In genomic region chr9:35945341-35946018, GRCh38 we compare ENCODE assay signal across 8 cellular contexts. TPM values are rescaled to one million over a fixed set of nuclear protein-coding genes. Genes with fewer than 3 reads are reported as not detected.
A peak's percentile ranks its signal among the peaks of the same experiment; 100 is the strongest.
DNase-seq lines count a peak whose midpoint lies in the region; ATAC-seq and TF ChIP-seq lines count a peak whose summit lies in the region.

No MANE protein-coding gene starts in this region.

- H3K36me3 Mint-ChIP-seq in type B pancreatic cell, result no peaks in the 10 kb centered on the region

- peak overlapping the region; percentile 70 for H2AFZ ChIP-seq in parathyroid adenoma

- H3K4me3 ChIP-seq in gastroesophageal sphincter (peak overlapping the region in 1 of 2 donors; percentile 24), parathyroid adenoma (ENCODE audit: low read depth, low read length) (no peak overlapping the region)

- CTCF ChIA-PET in RWPE1 (lab: Yijun Ruan, JAX), result interaction anchor here (0.6 to 1.4 kb wide), 19 partner anchors 10 to 388 kb away, joined by 3 to 7 read pairs (median 3); partner anchors contain the start of genes GLIPR2 and HRCT1

- peaks cover 6% of the 10 kb centered on the region for H3K4me1 Mint-ChIP-seq in type B pancreatic cell (ENCODE audit: unreplicated experiment)

- no peak overlapping the region for H3K9ac ChIP-seq in parathyroid adenoma

- H3K4me2 ChIP-seq in parathyroid adenoma (ENCODE audit: low read length), result peak overlapping the region; percentile 65

- 26% methylated on average over 10 of the region's 10 CpGs; no CpG with 5 or more reads in 1 of the 2 donors for WGBS in gastroesophageal sphincter (ENCODE audit: low coverage in 1 of 2), 2 donors

- TF ChIP-seq CTCF in RWPE1 (conservative IDR thresholded peaks at IDR 0.05; ENCODE audit: low read depth), result peak; percentile 90
- TF ChIP-seq CTCF in gastroesophageal sphincter (IDR thresholded peaks at IDR 0.05), result peak; percentile 77 to 87 (median 83)
- peak; percentile 67 for TF ChIP-seq CTCF in parathyroid adenoma (IDR thresholded peaks at IDR 0.05)
- peak; percentile 89 for TF ChIP-seq CTCF in type B pancreatic cell (conservative IDR thresholded peaks at IDR 0.05)

- H3K27me3 Mint-ChIP-seq in type B pancreatic cell, result peaks cover 40% of the 10 kb centered on the region

- no peak overlapping the region for H3K27ac Mint-ChIP-seq in type B pancreatic cell

- H3K36me3 ChIP-seq in gastroesophageal sphincter (no peaks in the 10 kb centered on the region), parathyroid adenoma (ENCODE audit: control insufficient read depth, insufficient read depth, low read length) (no peaks in the 10 kb centered on the region)

- no peak for TF ChIP-seq POLR2A in gastroesophageal sphincter (IDR thresholded peaks at IDR 0.05)

- H3K27ac ChIP-seq in RWPE1 (peak overlapping the region; percentile 20; the same call in 1 of the 2 replicates), gastroesophageal sphincter (peak overlapping the region in 2 of 4 donors; percentile 14 to 22), parathyroid adenoma (peak overlapping the region; percentile 44)

- TF ChIP-seq EP300 in gastroesophageal sphincter (IDR thresholded peaks at IDR 0.05), result no peak

- DNase-seq in DMS153 treated with DMSO at 0.1 percent for 48 hours (lab: John Stamatoyannopoulos, UW; ENCODE audit: unreplicated experiment) (peak; percentile 22), KG1 (lab: John Stamatoyannopoulos, UW) (peak; percentile 10), RWPE1 (ENCODE audit: low spot score) (peak; percentile 73), type B pancreatic cell (ENCODE audit: extremely low spot score, unreplicated experiment) (peak; percentile 80)
- peak; percentile 87 for DNase-seq in activated effector memory CD4-positive, alpha-beta T cell treated with anti-CD3 and anti-CD28 coated beads, Interleukin-2, amount 50 U/mL, for 16 hours

- ATAC-seq in gastroesophageal sphincter (peak; percentile 82), HG03457 (IDR thresholded peaks at IDR 0.05; ENCODE audit: unreplicated experiment) (no peak)

- H3K27me3 ChIP-seq in gastroesophageal sphincter (no peaks in the 10 kb centered on the region), parathyroid adenoma (ENCODE audit: control insufficient read depth, insufficient read depth, low read length) (no peaks in the 10 kb centered on the region)

- peak overlapping the region; percentile 82 for H3K4me3 Mint-ChIP-seq in type B pancreatic cell

- no peaks in the 10 kb centered on the region for H3K79me2 ChIP-seq in parathyroid adenoma

- POLR2A ChIA-PET in RWPE1 (lab: Yijun Ruan, JAX; ENCODE audit: low non-redundant PET), result no interaction called here

- peaks cover 0 to 14% (median 4%) of the 10 kb centered on the region in 3 donors for H3K4me1 ChIP-seq in gastroesophageal sphincter
- no peaks in the 10 kb centered on the region for H3K4me1 ChIP-seq in parathyroid adenoma

- H3K9me3 ChIP-seq in gastroesophageal sphincter, result no peaks in the 10 kb centered on the region
- H3K9me3 ChIP-seq in parathyroid adenoma (ENCODE audit: control insufficient read depth, low read length), result no peaks in the 10 kb centered on the region

- no peaks in the 10 kb centered on the region for H3K9me3 Mint-ChIP-seq in type B pancreatic cell

RNA-seq across cellular contexts. Expression of gene OR2S2, which starts 12.5 kb away (rescaled TPM):
- total RNA-seq in gastroesophageal sphincter, result not detected
- not detected in 2 replicates for total RNA-seq in type B pancreatic cell (ENCODE audit: low replicate concordance)

RNA-seq across cellular contexts. Expression of gene SPAAR, which starts 36.2 kb away (rescaled TPM):
- total RNA-seq in gastroesophageal sphincter (1 to 10 TPM in 3 of 4 donors, under 1 TPM in 1; 0.62 to 5.5 (median 2.6) TPM), type B pancreatic cell (ENCODE audit: low replicate concordance) (not detected in 2 replicates)

RNA-seq across cellular contexts. Expression of gene HRCT1, which starts 39.5 kb away (rescaled TPM):
- total RNA-seq in gastroesophageal sphincter (10 to 100 TPM in 3 of 4 donors, 1 to 10 TPM in 1; 4.0 to 32.7 (median 17.0) TPM), type B pancreatic cell (ENCODE audit: low replicate concordance) (0.40 TPM in 1 of 2 replicates, not detected in the other)

Comparison
In these comparisons a context has a peak if more than half of its experiments do, and no peak if none do; other contexts are left out.
1. DNase-seq: peak in every context shown above with its lines; median percentile 87 in activated effector memory CD4-positive, alpha-beta T cell treated with anti-CD3 and anti-CD28 coated beads, Interleukin-2, amount 50 U/mL, for 16 hours; 80 in type B pancreatic cell; 73 in RWPE1; 22 in DMS153 treated with DMSO at 0.1 percent for 48 hours; 10 in KG1.